1 cellular context compared by ENCODE assay signal in genomic region chr6:106145741-106146227, GRCh38.
TF ChIP-seq lines count a peak whose summit lies in the region.

No MANE protein-coding gene starts in this region.

TF ChIP-seq in HepG2, 621 proteins besides CTCF, POLR2A, EP300 and RAD21:
- no peak for TF ChIP-seq AFF4 (CRISPR knock-in tag; IDR thresholded peaks at IDR 0.05)
- TF ChIP-seq, protein P1, sequence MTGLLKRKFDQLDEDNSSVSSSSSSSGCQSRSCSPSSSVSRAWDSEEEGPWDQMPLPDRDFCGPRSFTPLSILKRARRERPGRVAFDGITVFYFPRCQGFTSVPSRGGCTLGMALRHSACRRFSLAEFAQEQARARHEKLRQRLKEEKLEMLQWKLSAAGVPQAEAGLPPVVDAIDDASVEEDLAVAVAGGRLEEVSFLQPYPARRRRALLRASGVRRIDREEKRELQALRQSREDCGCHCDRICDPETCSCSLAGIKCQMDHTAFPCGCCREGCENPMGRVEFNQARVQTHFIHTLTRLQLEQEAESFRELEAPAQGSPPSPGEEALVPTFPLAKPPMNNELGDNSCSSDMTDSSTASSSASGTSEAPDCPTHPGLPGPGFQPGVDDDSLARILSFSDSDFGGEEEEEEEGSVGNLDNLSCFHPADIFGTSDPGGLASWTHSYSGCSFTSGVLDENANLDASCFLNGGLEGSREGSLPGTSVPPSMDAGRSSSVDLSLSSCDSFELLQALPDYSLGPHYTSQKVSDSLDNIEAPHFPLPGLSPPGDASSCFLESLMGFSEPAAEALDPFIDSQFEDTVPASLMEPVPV (CRISPR knock-in tag; IDR thresholded peaks at IDR 0.05), result no peak
- TF ChIP-seq AKAP8 (CRISPR knock-in tag; IDR thresholded peaks at IDR 0.05), result no peak
- no peak for TF ChIP-seq ZNF703 (CRISPR knock-in tag; IDR thresholded peaks at IDR 0.05; ENCODE audit: borderline replicate concordance)
- no peak for TF ChIP-seq ZNF7 (CRISPR knock-in tag; IDR thresholded peaks at IDR 0.05)
- TF ChIP-seq KDM6A (CRISPR knock-in tag; IDR thresholded peaks at IDR 0.05; ENCODE audit: low read depth), result no peak
- no peak for TF ChIP-seq ETV6 (CRISPR knock-in tag; conservative IDR thresholded peaks at IDR 0.05)
- TF ChIP-seq NFIB (CRISPR knock-in tag; IDR thresholded peaks at IDR 0.05; ENCODE audit: borderline replicate concordance), result no peak
- no peak for TF ChIP-seq ZBTB2 (CRISPR knock-in tag; IDR thresholded peaks at IDR 0.05; ENCODE audit: low read depth)
- TF ChIP-seq, protein P2, sequence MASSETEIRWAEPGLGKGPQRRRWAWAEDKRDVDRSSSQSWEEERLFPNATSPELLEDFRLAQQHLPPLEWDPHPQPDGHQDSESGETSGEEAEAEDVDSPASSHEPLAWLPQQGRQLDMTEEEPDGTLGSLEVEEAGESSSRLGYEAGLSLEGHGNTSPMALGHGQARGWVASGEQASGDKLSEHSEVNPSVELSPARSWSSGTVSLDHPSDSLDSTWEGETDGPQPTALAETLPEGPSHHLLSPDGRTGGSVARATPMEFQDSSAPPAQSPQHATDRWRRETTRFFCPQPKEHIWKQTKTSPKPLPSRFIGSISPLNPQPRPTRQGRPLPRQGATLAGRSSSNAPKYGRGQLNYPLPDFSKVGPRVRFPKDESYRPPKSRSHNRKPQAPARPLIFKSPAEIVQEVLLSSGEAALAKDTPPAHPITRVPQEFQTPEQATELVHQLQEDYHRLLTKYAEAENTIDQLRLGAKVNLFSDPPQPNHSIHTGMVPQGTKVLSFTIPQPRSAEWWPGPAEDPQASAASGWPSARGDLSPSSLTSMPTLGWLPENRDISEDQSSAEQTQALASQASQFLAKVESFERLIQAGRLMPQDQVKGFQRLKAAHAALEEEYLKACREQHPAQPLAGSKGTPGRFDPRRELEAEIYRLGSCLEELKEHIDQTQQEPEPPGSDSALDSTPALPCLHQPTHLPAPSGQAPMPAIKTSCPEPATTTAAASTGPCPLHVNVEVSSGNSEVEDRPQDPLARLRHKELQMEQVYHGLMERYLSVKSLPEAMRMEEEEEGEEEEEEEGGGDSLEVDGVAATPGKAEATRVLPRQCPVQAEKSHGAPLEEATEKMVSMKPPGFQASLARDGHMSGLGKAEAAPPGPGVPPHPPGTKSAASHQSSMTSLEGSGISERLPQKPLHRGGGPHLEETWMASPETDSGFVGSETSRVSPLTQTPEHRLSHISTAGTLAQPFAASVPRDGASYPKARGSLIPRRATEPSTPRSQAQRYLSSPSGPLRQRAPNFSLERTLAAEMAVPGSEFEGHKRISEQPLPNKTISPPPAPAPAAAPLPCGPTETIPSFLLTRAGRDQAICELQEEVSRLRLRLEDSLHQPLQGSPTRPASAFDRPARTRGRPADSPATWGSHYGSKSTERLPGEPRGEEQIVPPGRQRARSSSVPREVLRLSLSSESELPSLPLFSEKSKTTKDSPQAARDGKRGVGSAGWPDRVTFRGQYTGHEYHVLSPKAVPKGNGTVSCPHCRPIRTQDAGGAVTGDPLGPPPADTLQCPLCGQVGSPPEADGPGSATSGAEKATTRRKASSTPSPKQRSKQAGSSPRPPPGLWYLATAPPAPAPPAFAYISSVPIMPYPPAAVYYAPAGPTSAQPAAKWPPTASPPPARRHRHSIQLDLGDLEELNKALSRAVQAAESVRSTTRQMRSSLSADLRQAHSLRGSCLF (CRISPR knock-in tag; IDR thresholded peaks at IDR 0.05; ENCODE audit: borderline replicate concordance), result no peak
- no peak for TF ChIP-seq ARHGAP35 (CRISPR knock-in tag; IDR thresholded peaks at IDR 0.05; ENCODE audit: borderline replicate concordance)
- no peak for TF ChIP-seq ZMAT3 (CRISPR knock-in tag; conservative IDR thresholded peaks at IDR 0.05)
- TF ChIP-seq ZNF512B (CRISPR knock-in tag; IDR thresholded peaks at IDR 0.05; ENCODE audit: borderline replicate concordance), result no peak
- TF ChIP-seq PHB2 (IDR thresholded peaks at IDR 0.05; ENCODE audit: partially characterized antibody), result no peak
- TF ChIP-seq, protein P3, sequence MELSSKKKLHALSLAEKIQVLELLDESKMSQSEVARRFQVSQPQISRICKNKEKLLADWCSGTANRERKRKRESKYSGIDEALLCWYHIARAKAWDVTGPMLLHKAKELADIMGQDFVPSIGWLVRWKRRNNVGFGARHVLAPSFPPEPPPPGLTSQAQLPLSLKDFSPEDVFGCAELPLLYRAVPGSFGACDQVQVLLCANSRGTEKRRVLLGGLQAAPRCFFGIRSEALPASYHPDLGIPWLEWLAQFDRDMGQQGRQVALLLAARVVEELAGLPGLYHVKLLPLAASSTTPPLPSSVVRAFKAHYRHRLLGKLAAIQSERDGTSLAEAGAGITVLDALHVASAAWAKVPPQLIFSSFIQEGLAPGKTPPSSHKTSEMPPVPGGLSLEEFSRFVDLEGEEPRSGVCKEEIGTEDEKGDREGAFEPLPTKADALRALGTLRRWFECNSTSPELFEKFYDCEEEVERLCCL (CRISPR knock-in tag; IDR thresholded peaks at IDR 0.05; ENCODE audit: borderline replicate concordance), result no peak
- TF ChIP-seq FOXP1 (IDR thresholded peaks at IDR 0.05), result no peak
- no peak for TF ChIP-seq FOXP1 (CRISPR knock-in tag; IDR thresholded peaks at IDR 0.05)
- no peak for TF ChIP-seq RBFOX2 (IDR thresholded peaks at IDR 0.05; ENCODE audit: low read depth, low read length)
- no peak for TF ChIP-seq ZNF780A (CRISPR knock-in tag; IDR thresholded peaks at IDR 0.05)
- TF ChIP-seq ZNF280D (CRISPR knock-in tag; IDR thresholded peaks at IDR 0.05), result no peak
